In genomic region chr11:13384837-13385417, GRCh38 we compare ENCODE assay signal across 8 cellular contexts.
DNase-seq lines count a peak whose midpoint lies in the region; ATAC-seq and TF ChIP-seq lines count a peak whose summit lies in the region.

No MANE protein-coding gene starts in this region.

- H3K27ac Mint-ChIP-seq in MCF 10A (ENCODE audit: low read depth, unreplicated experiment), result no peak overlapping the region

- no peaks in the 10 kb centered on the region for H3K9me3 Mint-ChIP-seq in MCF 10A (ENCODE audit: unreplicated experiment)

- no peaks in the 10 kb centered on the region for H3K27me3 Mint-ChIP-seq in MCF 10A (ENCODE audit: insufficient read depth, unreplicated experiment)

- no peaks in the 10 kb centered on the region for H3K4me1 Mint-ChIP-seq in MCF 10A (ENCODE audit: insufficient read depth, unreplicated experiment)

- BruUV-seq in MCF 10A (replicated peaks; lab: Mats Ljungman, UMichigan), result no TSS peak

- POLR2A ChIA-PET in MCF 10A (lab: Yijun Ruan, JAX), result interaction anchor here (1.1 to 5.3 kb wide), 5 partner anchors 76 to 1070 kb away, joined by 3 to 23 read pairs (median 6); partner anchors contain the start of gene BTBD10

- peak overlapping the region in 2 of 4 donors; percentile 13 to 46 for H3K27ac ChIP-seq in transverse colon

- H3K36me3 ChIP-seq in transverse colon, result peaks cover 0 to 10% (median 3%) of the 10 kb centered on the region in 4 donors

- H3K27me3 ChIP-seq in transverse colon, result no peaks in the 10 kb centered on the region

- in situ Hi-C loops in transverse colon (cut with MboI; ENCODE audit: low pct_ligation_motif_present in 1 of 4, low pct_unique_long_range_greater_than_20kb in 1 of 4, low sequenced_read_pairs in 3 of 4), result no loop called here

- intact Hi-C loops in MCF 10A (cut with micrococcal nuclease) (loop anchor here (1.0 to 2.0 kb wide), 2 partner anchors 82 to 175 kb away; no protein-coding TSS in a partner anchor), transverse colon (cut with DNase I; ENCODE audit: low total_unique reads) (no loop called here)

- no peak overlapping the region for H3K4me3 Mint-ChIP-seq in MCF 10A (ENCODE audit: unreplicated experiment)

- CTCF ChIA-PET in MCF 10A (lab: Yijun Ruan, JAX), result interaction anchor here (0.5 to 9.6 kb wide), 28 partner anchors 9 to 426 kb away, joined by 3 to 82 read pairs (median 4); partner anchors contain the start of gene BTBD10

- TF ChIP-seq CTCF in MCF 10A (IDR thresholded peaks at IDR 0.05; ENCODE audit: unreplicated experiment), result peak; percentile 58
- TF ChIP-seq CTCF in transverse colon (IDR thresholded peaks at IDR 0.05), result peak; percentile 46 to 63 (median 56)

- TF ChIP-seq EP300 in transverse colon (IDR thresholded peaks at IDR 0.05; ENCODE audit: low read depth), result no peak

- peak; percentile 4 for DNase-seq in activated T-cell treated with anti-CD3 and anti-CD28 coated beads for 24 hours (ENCODE audit: low read depth)
- no peak for DNase-seq in activated T-cell treated with anti-CD3 and anti-CD28 coated beads for 4 hours
- DNase-seq in OCI-M2 (lab: John Stamatoyannopoulos, UW; ENCODE audit: unreplicated experiment), result peak; percentile 2
- DNase-seq in MCF 10A (ENCODE audit: unreplicated experiment), result peak; percentile 34
- no peak for DNase-seq in left lobe of liver (ENCODE audit: low spot score)
- DNase-seq in transverse colon, result peak; percentile 28
- DNase-seq in SHP77 treated with DMSO at 0.1 percent for 48 hours (lab: John Stamatoyannopoulos, UW), result no peak

- peak; percentile 61 for ATAC-seq in HG03280 (IDR thresholded peaks at IDR 0.05; ENCODE audit: unreplicated experiment)
- peak; percentile 55 for ATAC-seq in left lobe of liver

- TF ChIP-seq POLR2A in transverse colon (IDR thresholded peaks at IDR 0.05), result no peak

- no peak overlapping the region for H3K4me3 ChIP-seq in transverse colon

- WGBS in transverse colon (ENCODE audit: low coverage in 1 of 2), 2 donors, result 0 to 19% methylated on average over 2 to 3 of the region's 3 CpGs

- no peaks in the 10 kb centered on the region for H3K9me3 ChIP-seq in transverse colon

- peaks cover 0 to 20% (median 4%) of the 10 kb centered on the region in 4 donors for H3K4me1 ChIP-seq in transverse colon

- peaks cover 91% of the 10 kb centered on the region for H3K36me3 Mint-ChIP-seq in MCF 10A (ENCODE audit: insufficient read depth, unreplicated experiment)

Comparison
In these comparisons a context has a peak if more than half of its experiments do, and no peak if none do; other contexts are left out.
1. DNase-seq: peak in activated T-cell treated with anti-CD3 and anti-CD28 coated beads for 24 hours (single experiment), OCI-M2 (single experiment), MCF 10A (single experiment) and transverse colon (single experiment); none in activated T-cell treated with anti-CD3 and anti-CD28 coated beads for 4 hours (single experiment), left lobe of liver (single experiment) and SHP77 treated with DMSO at 0.1 percent for 48 hours (single experiment).